Comparison of ENCODE assay signal across 1 cellular context in the genomic region with DNA sequence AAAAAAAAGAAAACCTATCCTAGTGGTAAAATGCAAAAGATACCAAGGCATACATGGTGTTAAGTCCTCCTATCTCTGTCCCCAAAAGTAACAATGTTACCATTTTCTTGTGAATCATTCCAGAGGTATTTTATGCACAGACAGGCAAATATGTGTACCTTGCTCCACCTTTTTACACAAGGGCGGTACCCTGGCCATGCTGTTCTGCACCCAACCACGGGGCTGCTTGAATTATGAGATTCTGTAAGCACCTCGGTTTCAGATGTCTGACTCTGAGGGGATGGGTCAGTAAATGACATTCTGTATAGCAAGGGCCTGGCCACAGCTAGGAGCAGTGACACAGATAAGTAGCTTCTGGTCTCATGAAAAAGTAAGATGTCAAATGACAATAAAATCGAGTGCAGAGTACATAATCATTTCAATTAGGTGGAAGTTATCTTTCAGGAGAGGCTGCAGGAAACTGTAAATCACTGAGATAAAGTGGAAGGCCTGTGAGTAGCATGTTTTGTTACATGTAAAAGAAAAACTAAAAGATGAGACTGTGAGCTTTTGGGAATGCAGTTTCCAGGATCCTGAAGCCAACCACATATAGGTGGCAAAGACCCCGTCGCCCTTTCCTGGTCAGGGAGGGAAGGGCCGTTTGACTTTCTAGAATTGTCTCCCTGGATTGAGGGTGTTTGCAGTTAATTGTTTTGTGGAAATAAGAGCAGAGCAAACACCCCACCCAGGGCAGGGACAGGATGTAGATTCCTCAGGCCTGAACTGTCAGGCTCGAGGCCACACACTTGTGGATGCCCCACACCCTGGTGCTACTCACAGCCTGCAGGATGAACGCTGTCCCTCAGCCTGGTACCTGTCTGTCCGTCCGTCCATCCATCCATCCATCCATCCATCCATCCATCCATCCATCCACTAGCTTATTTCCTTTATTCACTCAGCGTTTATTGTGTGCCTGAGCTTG.
A peak's percentile ranks its signal among the peaks of the same experiment; 100 is the strongest.
TF ChIP-seq lines count a peak whose summit lies in the region.

No MANE protein-coding gene starts in this region.

TF ChIP-seq in A549, 52 proteins besides CTCF, POLR2A, EP300 and RAD21 (continued from another document):
- TF ChIP-seq POLR2AphosphoS2 (conservative IDR thresholded peaks at IDR 0.05; ENCODE audit: low read length) (no peak), MAFK (IDR thresholded peaks at IDR 0.05; ENCODE audit: partially characterized antibody) (peak; percentile 73), JUNB (IDR thresholded peaks at IDR 0.05) (0 out of 2 replicates have a peak, but pooled peaks have one; percentile 30), GATA3 (IDR thresholded peaks at IDR 0.05; ENCODE audit: borderline replicate concordance) (peak; percentile 69; the same call in 1 of the 2 replicates), CBX2 (IDR thresholded peaks at IDR 0.05; ENCODE audit: borderline replicate concordance, low read depth) (no peak), ESRRA (IDR thresholded peaks at IDR 0.05; ENCODE audit: borderline replicate concordance, low read length) (no peak), TFCP2L1 (CRISPR knock-in tag; IDR thresholded peaks at IDR 0.05) (no peak), JUN (IDR thresholded peaks at IDR 0.05) (0 out of 5 replicates have a peak, but pooled peaks of 1 of the 2 experiments have one; percentile 20), BHLHE40 (IDR thresholded peaks at IDR 0.05; ENCODE audit: low read depth, low read length) (no peak), HEYL (CRISPR knock-in tag; IDR thresholded peaks at IDR 0.05) (no peak), ZSCAN20 (CRISPR knock-in tag; IDR thresholded peaks at IDR 0.05) (no peak), FOSL2 (IDR thresholded peaks at IDR 0.05) (0 out of 2 replicates have a peak, but pooled peaks have one; percentile 37), FOSL2 (CRISPR knock-in tag; IDR thresholded peaks at IDR 0.05) (peak; percentile 71), ZFP36 (IDR thresholded peaks at IDR 0.05; ENCODE audit: borderline replicate concordance, partially characterized antibody) (no peak)
- TF ChIP-seq, protein P1, sequence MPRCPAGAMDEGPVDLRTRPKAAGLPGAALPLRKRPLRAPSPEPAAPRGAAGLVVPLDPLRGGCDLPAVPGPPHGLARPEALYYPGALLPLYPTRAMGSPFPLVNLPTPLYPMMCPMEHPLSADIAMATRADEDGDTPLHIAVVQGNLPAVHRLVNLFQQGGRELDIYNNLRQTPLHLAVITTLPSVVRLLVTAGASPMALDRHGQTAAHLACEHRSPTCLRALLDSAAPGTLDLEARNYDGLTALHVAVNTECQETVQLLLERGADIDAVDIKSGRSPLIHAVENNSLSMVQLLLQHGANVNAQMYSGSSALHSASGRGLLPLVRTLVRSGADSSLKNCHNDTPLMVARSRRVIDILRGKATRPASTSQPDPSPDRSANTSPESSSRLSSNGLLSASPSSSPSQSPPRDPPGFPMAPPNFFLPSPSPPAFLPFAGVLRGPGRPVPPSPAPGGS (IDR thresholded peaks at IDR 0.05) = 0 out of 3 replicates have a peak, but pooled peaks have one; percentile 15
TF ChIP-seq in A549: peak in this region for 8.
